17 cellular contexts compared by ENCODE assay signal in the genomic region with DNA sequence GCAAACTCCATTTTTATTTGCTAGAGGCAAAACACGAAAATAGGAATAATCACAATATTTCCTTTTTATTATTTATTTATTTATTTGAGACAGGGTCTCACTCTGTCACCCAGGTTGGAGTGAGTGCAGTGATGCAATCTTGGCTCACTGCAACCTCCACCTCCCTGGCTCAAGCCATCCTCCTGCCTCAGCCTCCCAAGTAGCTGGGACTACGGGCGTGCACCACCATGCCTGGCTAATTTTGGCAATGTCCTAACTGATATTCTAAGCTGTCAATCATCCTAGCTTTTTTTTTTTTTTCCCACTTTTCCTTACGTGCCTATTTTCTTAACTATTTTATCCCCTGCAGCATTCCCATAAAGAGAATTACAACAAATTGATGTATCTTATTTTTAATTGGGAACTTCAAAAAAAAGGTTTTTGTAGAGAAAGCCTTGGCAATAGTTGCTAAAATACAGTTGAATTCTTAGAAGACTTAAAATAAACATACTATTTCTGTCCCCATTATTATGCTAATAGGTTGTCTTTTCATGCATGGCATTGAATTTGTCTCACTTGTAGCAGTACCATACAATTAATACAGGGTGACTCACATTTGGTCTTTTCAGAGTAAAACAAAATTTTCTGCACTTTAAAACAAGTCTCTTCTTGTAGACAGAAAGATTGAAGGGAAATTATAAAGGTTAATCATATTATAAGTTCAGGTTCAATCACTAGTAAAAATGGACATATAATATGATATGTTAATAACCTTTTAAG.
"Had no signal": no experiment of that assay in that cellular context is flagged by ENCODE, and none has a peak within 500 bp of the region (broad histone marks: within the 10 kb centered on the region; RNA-seq: fewer than 3 reads in every experiment).

No MANE protein-coding gene starts in this region.

- H3K9me3 ChIP-seq: spleen, tibial artery, upper lobe of right lung, vagina had no signal

- H3K27ac ChIP-seq: dorsolateral prefrontal cortex, spleen, tibial artery, upper lobe of right lung, vagina had no signal

- DNase-seq: cortex of kidney; dorsolateral prefrontal cortex; effector CD8-positive, alpha-beta T cell; mammary epithelial cell; naive thymus-derived CD4-positive, alpha-beta T cell; nephron progenitor cell; spleen; stimulated activated CD4-positive, alpha-beta T cell treated with anti-CD3 and anti-CD28 coated beads, Interleukin-15, amount 100 ng/mL, for 24 hours; stimulated activated CD4-positive, alpha-beta T cell treated with anti-CD3 and anti-CD28 coated beads, Interleukin-1b, Interleukin-23, amount 100 ng/mL, for 48 hours; stimulated activated CD4-positive, alpha-beta T cell treated with anti-CD3 and anti-CD28 coated beads, Interleukin-4, amount 100 ng/mL, for 24 hours; tibial artery; upper lobe of right lung had no signal

- H3K4me3 ChIP-seq: dorsolateral prefrontal cortex, spleen, tibial artery, upper lobe of right lung, vagina had no signal

- ATAC-seq: esophagus mucosa; left lobe of liver; naive thymus-derived CD4-positive, alpha-beta T cell; sciatic nerve; stimulated activated memory B cell treated with anti-CD40 and anti-IgM and Interleukin-4, amounts not matched to agents 10 μg/mL and 1 μg/mL and 100 μg/mL, for 72 hours; upper lobe of right lung had no signal

- H3K27me3 ChIP-seq: dorsolateral prefrontal cortex, spleen, tibial artery, upper lobe of right lung, vagina had no signal

- H3K4me1 ChIP-seq: spleen, tibial artery, upper lobe of right lung, vagina had no signal

- H3K36me3 ChIP-seq: spleen, tibial artery, upper lobe of right lung, vagina had no signal
